Comparison of ENCODE assay signal across 21 cellular contexts in genomic region chr19:56099638-56100539, GRCh38. TPM values are rescaled to one million over a fixed set of nuclear protein-coding genes. Genes with fewer than 3 reads are reported as not detected.
DNase-seq lines count a peak whose midpoint lies in the region; ATAC-seq, FAIRE-seq and TF ChIP-seq lines count a peak whose summit lies in the region.
"Had no signal": no experiment of that assay in that cellular context is flagged by ENCODE, and none has a peak within 500 bp of the region (broad histone marks: within the 10 kb centered on the region; RNA-seq: fewer than 3 reads in every experiment).

No MANE protein-coding gene starts in this region.

- peak; percentile 58 for DNase-seq in natural killer cell treated with Interleukin-12 subunit alpha and Interleukin-12 subunit beta and Interleukin-15 and Interleukin-18, amount 100 ng/mL, for 72 hours (ENCODE audit: low spot score)
- no peak for DNase-seq in natural killer cell
- peak; percentile 64 for DNase-seq in RWPE2 (ENCODE audit: low spot score)
- no peak for DNase-seq in HepG2 (ENCODE audit: low spot score)
- DNase-seq in uterus, result no peak
- no peak for DNase-seq in coronary artery (ENCODE audit: low spot score)
- no peak for DNase-seq in DMS79 (lab: John Stamatoyannopoulos, UW)
- DNase-seq in retina, result no peak
- DNase-seq: Calu3; CD8-positive, alpha-beta memory T cell; GDM1; HCEC 1CT; Kasumi-1; NCI-H1694; NCI-H2081; NCI-H2171 treated with DMSO at 0.1 percent for 48 hours; NCI-H524 treated with DMSO at 0.1 percent for 48 hours; NCI-H82; Peyer's patch had no signal

- H3K27ac ChIP-seq in RWPE2 (ENCODE audit: poor library complexity, severe bottlenecking), result no peak overlapping the region
- H3K27ac ChIP-seq in HepG2 (ENCODE audit: extremely low read length, insufficient read depth, low read length), result no peak overlapping the region
- no peak overlapping the region for H3K27ac ChIP-seq in uterus
- H3K27ac ChIP-seq in coronary artery, result no peak overlapping the region
- H3K27ac ChIP-seq: C4-2B, Peyer's patch had no signal

- no peak for TF ChIP-seq CTCF in natural killer cell (IDR thresholded peaks at IDR 0.05)
- no peak for TF ChIP-seq CTCF in RWPE2 (IDR thresholded peaks at IDR 0.05; ENCODE audit: poor library complexity, severe bottlenecking)
- TF ChIP-seq CTCF in HepG2 (CRISPR knock-in tag; IDR thresholded peaks at IDR 0.05), result no peak
- TF ChIP-seq CTCF in uterus (IDR thresholded peaks at IDR 0.05), result no peak
- no peak for TF ChIP-seq CTCF in coronary artery (IDR thresholded peaks at IDR 0.05)

- H3K4me1 ChIP-seq in RWPE2 (ENCODE audit: insufficient read depth, poor library complexity, severe bottlenecking) (no peaks in the 10 kb centered on the region), HepG2 (ENCODE audit: insufficient read depth, low read length) (no peaks in the 10 kb centered on the region), uterus (no peaks in the 10 kb centered on the region)

- POLR2A ChIA-PET in HepG2 (lab: Yijun Ruan, JAX), result no interaction called here

- H3K4me3 Mint-ChIP-seq in natural killer cell treated with Interleukin-12 subunit alpha and Interleukin-12 subunit beta and Interleukin-15 and Interleukin-18, amount 100 ng/mL, for 72 hours, result no peak overlapping the region
- no peak overlapping the region for H3K4me3 Mint-ChIP-seq in natural killer cell
- H3K4me3 Mint-ChIP-seq: CD8-positive, alpha-beta memory T cell; GM23338 had no signal

- no peak overlapping the region for H3K9ac ChIP-seq in HepG2 (ENCODE audit: insufficient read depth, low read depth, low read length)

- no peak for TF ChIP-seq EP300 in HepG2 (IDR thresholded peaks at IDR 0.05; ENCODE audit: low read depth in 2 of 2, low read length in 2 of 2)
- no peak for TF ChIP-seq EP300 in HepG2 (CRISPR knock-in tag; IDR thresholded peaks at IDR 0.05; ENCODE audit: borderline replicate concordance)

- CTCF ChIA-PET in HepG2 (lab: Yijun Ruan, JAX; ENCODE audit: low intra/inter-chr PET ratio, low total read pairs), result no interaction called here

- H3K9me3 ChIP-seq in RWPE2 (ENCODE audit: severe bottlenecking) (no peaks in the 10 kb centered on the region), HepG2 (ENCODE audit: low read length) (no peaks in the 10 kb centered on the region), uterus (no peaks in the 10 kb centered on the region)
- H3K9me3 ChIP-seq: Peyer's patch had no signal

- in situ Hi-C loops in HepG2 (cut with HindIII; ENCODE audit: extremely low pct_ligation_motif_present, low pct_unique_long_range_greater_than_20kb), result loop anchor here (5.0 kb wide), 1 partner anchor 62 kb away; no protein-coding TSS in a partner anchor

- H3K4me1 Mint-ChIP-seq in natural killer cell treated with Interleukin-12 subunit alpha and Interleukin-12 subunit beta and Interleukin-15 and Interleukin-18, amount 100 ng/mL, for 72 hours (ENCODE audit: low read depth in 2 of 2), result peaks cover 0 to 12% of the 10 kb centered on the region in 2 donors
- peaks cover 0 to 20% of the 10 kb centered on the region in 2 donors for H3K4me1 Mint-ChIP-seq in natural killer cell

- H3K4me3 ChIP-seq in RWPE2 (ENCODE audit: severe bottlenecking), result no peak overlapping the region
- H3K4me3 ChIP-seq in HepG2 (replicated peaks in 1 of 3; ENCODE audit: insufficient read depth in 1 of 3, low read depth in 2 of 3, low read length in 3 of 3), result no peak overlapping the region
- no peak overlapping the region for H3K4me3 ChIP-seq in uterus
- no peak overlapping the region for H3K4me3 ChIP-seq in coronary artery
- H3K4me3 ChIP-seq: GM23338, Peyer's patch had no signal

- no peak for ATAC-seq in natural killer cell treated with Interleukin-12 subunit alpha and Interleukin-12 subunit beta and Interleukin-15 and Interleukin-18, amount 100 ng/mL, for 72 hours
- no peak for ATAC-seq in natural killer cell
- ATAC-seq in RWPE2 (ENCODE audit: low read depth), result no peak
- ATAC-seq in HepG2, result no peak; the same call in 2 of the 3 replicates
- ATAC-seq: GM23338 had no signal

- peaks cover 4% of the 10 kb centered on the region for H3K36me3 Mint-ChIP-seq in natural killer cell treated with Interleukin-12 subunit alpha and Interleukin-12 subunit beta and Interleukin-15 and Interleukin-18, amount 100 ng/mL, for 72 hours
- H3K36me3 Mint-ChIP-seq in natural killer cell, result no peaks in the 10 kb centered on the region

- no peaks in the 10 kb centered on the region for H3K27me3 ChIP-seq in RWPE2 (ENCODE audit: insufficient read depth, poor library complexity, severe bottlenecking)
- H3K27me3 ChIP-seq in HepG2 (ENCODE audit: control insufficient read depth in 1 of 2, insufficient read depth in 2 of 2, low read length in 2 of 2), result no peaks in the 10 kb centered on the region; a peak in 1 of 5 replicates
- no peaks in the 10 kb centered on the region for H3K27me3 ChIP-seq in uterus
- H3K27me3 ChIP-seq: Peyer's patch had no signal

- H3K27me3 Mint-ChIP-seq in natural killer cell treated with Interleukin-12 subunit alpha and Interleukin-12 subunit beta and Interleukin-15 and Interleukin-18, amount 100 ng/mL, for 72 hours, result no peaks in the 10 kb centered on the region
- no peaks in the 10 kb centered on the region for H3K27me3 Mint-ChIP-seq in natural killer cell (ENCODE audit: low read depth in 2 of 2)
- H3K27me3 Mint-ChIP-seq: CD8-positive, alpha-beta memory T cell had no signal

- H3K9me3 Mint-ChIP-seq in natural killer cell treated with Interleukin-12 subunit alpha and Interleukin-12 subunit beta and Interleukin-15 and Interleukin-18, amount 100 ng/mL, for 72 hours, result no peaks in the 10 kb centered on the region
- no peaks in the 10 kb centered on the region for H3K9me3 Mint-ChIP-seq in natural killer cell
- H3K9me3 Mint-ChIP-seq: CD8-positive, alpha-beta memory T cell; GM23338 had no signal

- WGBS in HepG2 (ENCODE audit: low lambda C conversion rate), result over 99% methylated on average over 23 of the region's 31 CpGs

- H3K79me2 ChIP-seq in HepG2 (ENCODE audit: insufficient read depth, low read length), result peaks cover 41% of the 10 kb centered on the region

- H3K36me3 ChIP-seq in RWPE2 (ENCODE audit: low read depth) (peaks cover 27% of the 10 kb centered on the region), HepG2 (replicated peaks in 1 of 2; ENCODE audit: control insufficient read depth in 1 of 2, insufficient read depth in 2 of 2, low read length in 2 of 2) (peaks cover 42 to 75% of the 10 kb centered on the region in 2 experiments), uterus (no peaks in the 10 kb centered on the region)

- TSS peak; percentile 17 for BruUV-seq in HepG2 (replicated peaks; lab: Mats Ljungman, UMichigan)

- H3K4me2 ChIP-seq in HepG2 (ENCODE audit: low read depth, low read length), result no peak overlapping the region
- H3K4me2 ChIP-seq: GM23338 had no signal

- intact Hi-C loops in natural killer cell (cut with micrococcal nuclease), result loop anchor here (10.0 kb wide), 1 partner anchor 75 kb away; the partner anchor contains the start of gene GALP
- intact Hi-C loops in HepG2 (cut with micrococcal nuclease; ENCODE audit: unreplicated experiment), result no loop called here
- intact Hi-C loops in uterus (cut with DNase I; ENCODE audit: low total_unique reads), result no loop called here

- no peak overlapping the region for H2AFZ ChIP-seq in HepG2 (ENCODE audit: low read length)
- H2AFZ ChIP-seq: GM23338 had no signal

- TF ChIP-seq POLR2A in HepG2 (IDR thresholded peaks at IDR 0.05; ENCODE audit: insufficient read depth in 1 of 2, low read depth in 2 of 2, low read length in 2 of 2) (peak in 1 of 2 experiments; percentile 28; a peak in 1 of 4 replicates), uterus (IDR thresholded peaks at IDR 0.05) (no peak)

- H4K20me1 ChIP-seq in HepG2 (ENCODE audit: insufficient read depth, low read length), result peaks cover 37% of the 10 kb centered on the region

- peak overlapping the region in 1 of 2 donors; percentile 27 for H3K27ac Mint-ChIP-seq in natural killer cell treated with Interleukin-12 subunit alpha and Interleukin-12 subunit beta and Interleukin-15 and Interleukin-18, amount 100 ng/mL, for 72 hours
- peak overlapping the region in 1 of 2 donors; percentile 40 for H3K27ac Mint-ChIP-seq in natural killer cell
- H3K27ac Mint-ChIP-seq: GM23338 had no signal

- TF ChIP-seq RAD21 in HepG2 (CRISPR knock-in tag; IDR thresholded peaks at IDR 0.05), result no peak

- no peak for FAIRE-seq in HepG2 (lab: Jason Lieb, UNC)

RNA-seq across cellular contexts. Expression of gene ZNF787, which starts 21.2 kb away (rescaled TPM):
- total RNA-seq in natural killer cell treated with Interleukin-12 subunit alpha and Interleukin-12 subunit beta and Interleukin-15 and Interleukin-18, amount 100 ng/mL, for 72 hours, result 10 to 100 TPM; 39.2 to 60.6 TPM
- total RNA-seq in natural killer cell, result 10 to 100 TPM; 23.9 to 42.0 (median 36.9) TPM
- 35.6 and 42.8 TPM in 2 replicates for total RNA-seq in HepG2 (2016; rRNA removed; fragmentation: Illumina TruSeq; extraction: Trizol)
- total RNA-seq in HepG2 (2016; cell fraction: cytosol; rRNA removed; fragmentation: Illumina TruSeq; extraction: Trizol; ENCODE audit: low read depth), result 29.0 and 33.1 TPM in 2 replicates
- 34.7 and 46.1 TPM in 2 replicates for total RNA-seq in HepG2 (2016; cell fraction: insoluble cytoplasmic fraction; rRNA removed; fragmentation: Illumina TruSeq; extraction: Trizol)
- total RNA-seq in HepG2 (2016; cell fraction: membrane; rRNA removed; fragmentation: Illumina TruSeq; extraction: Trizol), result 62.2 and 73.5 TPM in 2 replicates
- total RNA-seq in HepG2 (2016; cell fraction: nucleus; rRNA removed; fragmentation: Illumina TruSeq; extraction: Trizol), result 17.6 and 21.2 TPM in 2 replicates
- polyA plus RNA-seq in HepG2 (2011; rRNA removed), result 15.1 and 23.1 TPM in 2 replicates
- polyA plus RNA-seq in HepG2 (2011; cell fraction: cytosol; rRNA removed), result 9.6 and 21.1 TPM in 2 replicates
- polyA plus RNA-seq in HepG2 (2011; cell fraction: nucleus; rRNA removed), result 24.0 and 30.1 TPM in 2 replicates
- polyA plus RNA-seq in HepG2 (2012), result 20.1 and 21.2 TPM in 2 replicates
- 34.6 and 40.9 TPM in 2 replicates for polyA plus RNA-seq in HepG2 (2016; cell fraction: cytosol; fragmentation: Illumina TruSeq; extraction: Trizol; ENCODE audit: low read depth)
- 47.2 and 47.3 TPM in 2 replicates for polyA plus RNA-seq in HepG2 (2016; cell fraction: insoluble cytoplasmic fraction; fragmentation: Illumina TruSeq; extraction: Trizol; ENCODE audit: low read depth)
- 55.5 and 74.3 TPM in 2 replicates for polyA plus RNA-seq in HepG2 (2016; cell fraction: membrane; fragmentation: Illumina TruSeq; extraction: Trizol; ENCODE audit: low read depth)
- 38.1 and 41.9 TPM in 2 replicates for polyA plus RNA-seq in HepG2 (2016; cell fraction: nucleus; fragmentation: Illumina TruSeq; extraction: Trizol; ENCODE audit: insufficient read depth, low read depth)
- polyA minus RNA-seq in HepG2 (2011; rRNA and poly(A)+ RNA removed; ENCODE audit: low replicate concordance), result 11.1 and 37.8 TPM in 2 replicates
- polyA minus RNA-seq in HepG2 (2011; cell fraction: cytosol; rRNA and poly(A)+ RNA removed), result 24.6 and 29.7 TPM in 2 replicates
- 9.8 and 11.8 TPM in 2 replicates for polyA minus RNA-seq in HepG2 (2011; cell fraction: nucleus; rRNA and poly(A)+ RNA removed)
- total RNA-seq in uterus, result 10 to 100 TPM in 2 of 4 donors, 1 to 10 TPM in 1, not detected in 1; 3.3 to 32.1 (median 21.5) TPM

RNA-seq across cellular contexts. Expression of gene ZNF444, which starts 41.2 kb away (rescaled TPM):
- total RNA-seq in natural killer cell treated with Interleukin-12 subunit alpha and Interleukin-12 subunit beta and Interleukin-15 and Interleukin-18, amount 100 ng/mL, for 72 hours, result 10 to 100 TPM; 23.2 to 50.6 TPM
- total RNA-seq in natural killer cell (10 to 100 TPM; 14.5 to 21.9 (median 16.7) TPM), HepG2 (2016; rRNA removed; fragmentation: Illumina TruSeq; extraction: Trizol) (24.4 and 30.3 TPM in 2 replicates), uterus (10 to 100 TPM in 3 of 4 donors, 1 to 10 TPM in 1; 5.3 to 38.9 (median 21.0) TPM)
- 8.7 and 10.7 TPM in 2 replicates for total RNA-seq in HepG2 (2016; cell fraction: cytosol; rRNA removed; fragmentation: Illumina TruSeq; extraction: Trizol; ENCODE audit: low read depth)
- 24.3 and 28.9 TPM in 2 replicates for total RNA-seq in HepG2 (2016; cell fraction: insoluble cytoplasmic fraction; rRNA removed; fragmentation: Illumina TruSeq; extraction: Trizol)
- total RNA-seq in HepG2 (2016; cell fraction: membrane; rRNA removed; fragmentation: Illumina TruSeq; extraction: Trizol), result 18.5 and 19.0 TPM in 2 replicates
- 16.6 and 20.8 TPM in 2 replicates for total RNA-seq in HepG2 (2016; cell fraction: nucleus; rRNA removed; fragmentation: Illumina TruSeq; extraction: Trizol)
- 27.4 and 34.2 TPM in 2 replicates for polyA plus RNA-seq in HepG2 (2011; rRNA removed)
- 26.3 and 39.4 TPM in 2 replicates for polyA plus RNA-seq in HepG2 (2011; cell fraction: cytosol; rRNA removed)
- polyA plus RNA-seq in HepG2 (2011; cell fraction: nucleus; rRNA removed), result 141 and 147 TPM in 2 replicates
- 31.4 and 36.8 TPM in 2 replicates for polyA plus RNA-seq in HepG2 (2012)
- 9.9 and 10.2 TPM in 2 replicates for polyA plus RNA-seq in HepG2 (2016; cell fraction: cytosol; fragmentation: Illumina TruSeq; extraction: Trizol; ENCODE audit: low read depth)
- polyA plus RNA-seq in HepG2 (2016; cell fraction: insoluble cytoplasmic fraction; fragmentation: Illumina TruSeq; extraction: Trizol; ENCODE audit: low read depth), result 35.6 and 37.8 TPM in 2 replicates
- 15.1 and 15.7 TPM in 2 replicates for polyA plus RNA-seq in HepG2 (2016; cell fraction: membrane; fragmentation: Illumina TruSeq; extraction: Trizol; ENCODE audit: low read depth)
- polyA plus RNA-seq in HepG2 (2016; cell fraction: nucleus; fragmentation: Illumina TruSeq; extraction: Trizol; ENCODE audit: insufficient read depth, low read depth), result 59.4 and 67.1 TPM in 2 replicates
- 7.0 and 28.3 TPM in 2 replicates for polyA minus RNA-seq in HepG2 (2011; rRNA and poly(A)+ RNA removed; ENCODE audit: low replicate concordance)
- polyA minus RNA-seq in HepG2 (2011; cell fraction: cytosol; rRNA and poly(A)+ RNA removed), result 15.8 and 20.3 TPM in 2 replicates
- 11.1 and 17.4 TPM in 2 replicates for polyA minus RNA-seq in HepG2 (2011; cell fraction: nucleus; rRNA and poly(A)+ RNA removed)

Comparison
In these comparisons a context has a peak if more than half of its experiments do, and no peak if none do; other contexts are left out.
1. DNase-seq: peak in natural killer cell treated with Interleukin-12 subunit alpha and Interleukin-12 subunit beta and Interleukin-15 and Interleukin-18, amount 100 ng/mL, for 72 hours (single experiment) and RWPE2 (single experiment); none in natural killer cell (single experiment), HepG2 (single experiment), uterus (0 of 2), coronary artery (single experiment), DMS79 (single experiment) and retina (single experiment).